9 cellular contexts compared by ENCODE assay signal in genomic region chr2:60883896-60884295, GRCh38. TPM values are rescaled to one million over a fixed set of nuclear protein-coding genes. Genes with fewer than 3 reads are reported as not detected.
A peak's percentile ranks its signal among the peaks of the same experiment; 100 is the strongest.
DNase-seq lines count a peak whose midpoint lies in the region; ATAC-seq, FAIRE-seq and TF ChIP-seq lines count a peak whose summit lies in the region.
"Had no signal": no experiment of that assay in that cellular context is flagged by ENCODE, and none has a peak within 500 bp of the region (broad histone marks: within the 10 kb centered on the region; RNA-seq: fewer than 3 reads in every experiment).

No MANE protein-coding gene starts in this region.

- H3K27ac ChIP-seq in DOHH2 (ENCODE audit: low read depth, low read length) (peak overlapping the region; percentile 87), PC-3 (ENCODE audit: low read length) (no peak overlapping the region), endodermal cell (ENCODE audit: low read depth, low read length) (no peak overlapping the region), parathyroid adenoma (no peak overlapping the region), SJCRH30 (no peak overlapping the region)

- H3K79me2 ChIP-seq in DOHH2 (ENCODE audit: control insufficient read depth, low read length) (peaks cover 87% of the 10 kb centered on the region), PC-3 (ENCODE audit: low read length) (peaks cover 65% of the 10 kb centered on the region), parathyroid adenoma (no peaks in the 10 kb centered on the region)

- peaks cover 57% of the 10 kb centered on the region for H3K4me1 ChIP-seq in DOHH2 (ENCODE audit: control insufficient read depth, low read length)
- H3K4me1 ChIP-seq in PC-3 (ENCODE audit: insufficient read depth, low read length), result peaks cover 9% of the 10 kb centered on the region
- H3K4me1 ChIP-seq in endodermal cell (ENCODE audit: control insufficient read depth, insufficient read depth, low read length), result no peaks in the 10 kb centered on the region
- H3K4me1 ChIP-seq in parathyroid adenoma, result peaks cover 4% of the 10 kb centered on the region
- no peaks in the 10 kb centered on the region for H3K4me1 ChIP-seq in SJCRH30

- H3K4me1 Mint-ChIP-seq in endodermal cell, result peaks cover 28% of the 10 kb centered on the region

- H3K27me3 ChIP-seq in DOHH2 (ENCODE audit: control insufficient read depth, low read length) (no peaks in the 10 kb centered on the region), PC-3 (ENCODE audit: low read length) (no peaks in the 10 kb centered on the region), endodermal cell (ENCODE audit: control insufficient read depth, insufficient read depth, low read length, poor library complexity, severe bottlenecking) (no peaks in the 10 kb centered on the region), parathyroid adenoma (ENCODE audit: control insufficient read depth, insufficient read depth, low read length) (no peaks in the 10 kb centered on the region), SJCRH30 (no peaks in the 10 kb centered on the region)
- H3K27me3 ChIP-seq: tibial artery had no signal

- intact Hi-C loops in PC-3 (cut with micrococcal nuclease), result loop anchor here (5.0 kb wide), 3 partner anchors 92 to 133 kb away; partner anchors contain the start of genes PEX13 and PUS10

- FAIRE-seq in H54 (lab: Jason Lieb, UNC), result no peak

- H3K9ac ChIP-seq in PC-3 (ENCODE audit: low read length) (peak overlapping the region; percentile 90; the same call in 1 of the 2 replicates), endodermal cell (ENCODE audit: extremely low read depth, low read length, poor library complexity, severe bottlenecking) (no peak overlapping the region), parathyroid adenoma (no peak overlapping the region)

- peak overlapping the region; percentile 88 for H3K4me3 Mint-ChIP-seq in endodermal cell

- no peak for TF ChIP-seq POLR2A in H54 (IDR thresholded peaks at IDR 0.05; ENCODE audit: low read depth, low read length)

- H3F3A ChIP-seq in DOHH2 (ENCODE audit: control insufficient read depth, insufficient read depth), result peaks cover 20% of the 10 kb centered on the region
- no peaks in the 10 kb centered on the region for H3F3A ChIP-seq in PC-3 (ENCODE audit: low read length, unreplicated experiment)

- H3K36me3 Mint-ChIP-seq in endodermal cell (ENCODE audit: low read depth), result no peaks in the 10 kb centered on the region

- H3K9me2 ChIP-seq in DOHH2 (replicated peaks; ENCODE audit: control insufficient read depth, low read length) (no peaks in the 10 kb centered on the region), PC-3 (replicated peaks; ENCODE audit: low read length) (no peaks in the 10 kb centered on the region)

- ATAC-seq in PC-3, result no peak
- ATAC-seq in HG03159 (IDR thresholded peaks at IDR 0.05; ENCODE audit: unreplicated experiment), result no peak
- no peak for ATAC-seq in GM19328 (IDR thresholded peaks at IDR 0.05; ENCODE audit: unreplicated experiment)

- H3K27me3 Mint-ChIP-seq in endodermal cell (ENCODE audit: insufficient read depth), result peaks cover 2% of the 10 kb centered on the region

- CTCF ChIA-PET in PC-3 (lab: Charles Lee), result no interaction called here

- no peak for TF ChIP-seq CTCF in DOHH2 (IDR thresholded peaks at IDR 0.05; ENCODE audit: low read depth, low read length, poor library complexity, severe bottlenecking)
- no peak for TF ChIP-seq CTCF in PC-3 (conservative IDR thresholded peaks at IDR 0.05; ENCODE audit: low read depth, low read length)
- TF ChIP-seq CTCF in endodermal cell (conservative IDR thresholded peaks at IDR 0.05), result no peak
- no peak for TF ChIP-seq CTCF in parathyroid adenoma (IDR thresholded peaks at IDR 0.05)

- 80% methylated on average over 1 of the region's 2 CpGs; no CpG with 5 or more reads in 1 of the 2 experiments for WGBS in endodermal cell (ENCODE audit: insufficient coverage in 1 of 2, insufficient read length in 1 of 2), 2 experiments

- DNase-seq in PC-3, result no peak
- DNase-seq in endodermal cell, result no peak
- no peak for DNase-seq in SJCRH30
- DNase-seq in H54 (ENCODE audit: insufficient read length, low spot score), result no peak
- DNase-seq: tibial artery had no signal

- no peak overlapping the region for H2AFZ ChIP-seq in PC-3 (ENCODE audit: low read length)
- H2AFZ ChIP-seq in parathyroid adenoma, result no peak overlapping the region

- no peaks in the 10 kb centered on the region for H3K9me3 ChIP-seq in DOHH2 (ENCODE audit: control insufficient read depth, insufficient read depth, low read length)
- H3K9me3 ChIP-seq in PC-3 (ENCODE audit: low read length), result no peaks in the 10 kb centered on the region
- H3K9me3 ChIP-seq in endodermal cell (ENCODE audit: control insufficient read depth, low read length), result no peaks in the 10 kb centered on the region
- no peaks in the 10 kb centered on the region for H3K9me3 ChIP-seq in parathyroid adenoma (ENCODE audit: control insufficient read depth, low read length)
- no peaks in the 10 kb centered on the region for H3K9me3 ChIP-seq in SJCRH30 (replicated peaks)
- H3K9me3 ChIP-seq: tibial artery had no signal

- H3K4me2 ChIP-seq in DOHH2 (ENCODE audit: low read length) (peak overlapping the region; percentile 75), PC-3 (ENCODE audit: low read length) (peak overlapping the region; percentile 87), parathyroid adenoma (ENCODE audit: low read length) (peak overlapping the region; percentile 71)

- POLR2A ChIA-PET in PC-3 (lab: Charles Lee; ENCODE audit: unreplicated experiment), result no interaction called here

- no peak overlapping the region for H3K27ac Mint-ChIP-seq in endodermal cell

- H3K4me3 ChIP-seq in DOHH2 (ENCODE audit: low read length), result peak overlapping the region; percentile 84
- peak overlapping the region; percentile 90 for H3K4me3 ChIP-seq in PC-3 (ENCODE audit: low read length)
- H3K4me3 ChIP-seq in endodermal cell (ENCODE audit: low read length), result peak overlapping the region; percentile 92
- peak overlapping the region; percentile 85 for H3K4me3 ChIP-seq in parathyroid adenoma (ENCODE audit: low read depth, low read length)
- H3K4me3 ChIP-seq in SJCRH30, result no peak overlapping the region

- H3K36me3 ChIP-seq in DOHH2 (ENCODE audit: control insufficient read depth, low read length), result peaks cover 75% of the 10 kb centered on the region
- H3K36me3 ChIP-seq in PC-3 (ENCODE audit: low read depth, low read length), result no peaks in the 10 kb centered on the region
- no peaks in the 10 kb centered on the region for H3K36me3 ChIP-seq in endodermal cell (ENCODE audit: control insufficient read depth, insufficient read depth, low read length)
- no peaks in the 10 kb centered on the region for H3K36me3 ChIP-seq in parathyroid adenoma (ENCODE audit: control insufficient read depth, insufficient read depth, low read length)
- H3K36me3 ChIP-seq in SJCRH30, result no peaks in the 10 kb centered on the region
- H3K36me3 ChIP-seq: tibial artery had no signal

- BruUV-seq in PC-3 (replicated peaks; lab: Mats Ljungman, UMichigan), result no TSS peak

- H4K20me1 ChIP-seq in DOHH2 (ENCODE audit: control insufficient read depth, insufficient read depth, low read depth, low read length) (peaks cover 32% of the 10 kb centered on the region), PC-3 (ENCODE audit: low read length) (peaks cover 45% of the 10 kb centered on the region)

- H3K9me3 Mint-ChIP-seq in endodermal cell, result no peaks in the 10 kb centered on the region

RNA-seq across cellular contexts. Expression of gene REL, which starts 2.5 kb away (rescaled TPM):
- total RNA-seq in PC-3 (2014; rRNA removed) (7.3 and 8.9 TPM in 2 replicates), endodermal cell (10 to 100 TPM; 11.7 to 15.9 TPM)
- 3.0 TPM for polyA plus RNA-seq in endodermal cell (2013, experiment 1 of 2)
- 3.0 TPM for polyA plus RNA-seq in endodermal cell (2013, experiment 2 of 2)
- total RNA-seq in SJCRH30 (2014; rRNA removed; shearing (Covaris generic)), result 12.4 and 16.1 TPM in 2 replicates
